ENCODE assay signal across 8 cellular contexts in genomic region chr7:102412548-102412947, GRCh38. TPM values are rescaled to one million over a fixed set of nuclear protein-coding genes. Genes with fewer than 3 reads are reported as not detected.
DNase-seq lines count a peak whose midpoint lies in the region; ATAC-seq and TF ChIP-seq lines count a peak whose summit lies in the region.

No MANE protein-coding gene starts in this region.

- ATAC-seq in activated naive CD4-positive, alpha-beta T cell treated with anti-CD3 and anti-CD28 coated beads, Interleukin-2, amount 50 U/mL, for 72 hours = no peak
- ATAC-seq in Panc1 (peak; percentile 76), left lobe of liver (peak; percentile 87), HG02642 (IDR thresholded peaks at IDR 0.05; ENCODE audit: poor library complexity, unreplicated experiment) (no peak), GM21360 (IDR thresholded peaks at IDR 0.05; ENCODE audit: unreplicated experiment) (no peak)

- peaks cover 25 to 79% of the 10 kb centered on the region in 2 donors for H3K36me3 Mint-ChIP-seq in activated naive CD4-positive, alpha-beta T cell treated with anti-CD3 and anti-CD28 coated beads, Interleukin-2, amount 50 U/mL, for 72 hours
- peaks cover 94% of the 10 kb centered on the region for H3K36me3 Mint-ChIP-seq in brain

- BruUV-seq in Panc1 (replicated peaks; lab: Mats Ljungman, UMichigan) = no TSS peak

- no peaks in the 10 kb centered on the region for H3K27me3 ChIP-seq in Panc1 (ENCODE audit: control insufficient read depth, insufficient read depth, low read length)

- H3K27me3 Mint-ChIP-seq in brain = no peaks in the 10 kb centered on the region

- intact Hi-C loops in Panc1 (cut with micrococcal nuclease; ENCODE audit: unreplicated experiment) = no loop called here

- H3K4me1 Mint-ChIP-seq in brain = no peaks in the 10 kb centered on the region

- H3K27ac ChIP-seq in Panc1 (ENCODE audit: low read length) = no peak overlapping the region

- no peaks in the 10 kb centered on the region for H3K4me1 ChIP-seq in Panc1 (ENCODE audit: control insufficient read depth, insufficient read depth, low read length)

- no peaks in the 10 kb centered on the region for H3K9me3 Mint-ChIP-seq in activated naive CD4-positive, alpha-beta T cell treated with anti-CD3 and anti-CD28 coated beads, Interleukin-2, amount 50 U/mL, for 72 hours
- peaks cover 6 to 19% (median 17%) of the 10 kb centered on the region in 5 experiments for H3K9me3 Mint-ChIP-seq in brain

- H3K36me3 ChIP-seq in Panc1 (ENCODE audit: control insufficient read depth, insufficient read depth, low read length) = peaks cover 4% of the 10 kb centered on the region; the same call in 1 of the 2 replicates

- no peak overlapping the region for H3K4me3 ChIP-seq in Panc1 (ENCODE audit: low read depth in 2 of 2, low read length in 2 of 2)

- no peak; the same call in 1 of the 2 replicates for TF ChIP-seq CTCF in Panc1 (IDR thresholded peaks at IDR 0.05)
- peak; percentile 30 to 45 for TF ChIP-seq CTCF in brain (conservative IDR thresholded peaks at IDR 0.05)

- no peak overlapping the region for H3K27ac Mint-ChIP-seq in activated naive CD4-positive, alpha-beta T cell treated with anti-CD3 and anti-CD28 coated beads, Interleukin-2, amount 50 U/mL, for 72 hours
- peak overlapping the region in 4 of 5 experiments; percentile 50 to 79 (median 78) for H3K27ac Mint-ChIP-seq in brain

- in situ Hi-C loops in Panc1 (cut with HindIII; ENCODE audit: low pct_unique_long_range_greater_than_20kb, low sequenced_read_pairs) = loop anchor here (10.0 kb wide), 1 partner anchor 128 kb away; the partner anchor contains the start of gene SH2B2

- H3K9me3 ChIP-seq in Panc1 (ENCODE audit: control insufficient read depth, insufficient read depth, low read depth, low read length) = no peaks in the 10 kb centered on the region

- CTCF ChIA-PET in Panc1 (lab: Charles Lee) = interaction anchor here (0.6 to 0.9 kb wide), 3 partner anchors 9 to 1276 kb away, joined by 4 to 9 read pairs (median 5); no protein-coding TSS in a partner anchor

- POLR2A ChIA-PET in Panc1 (lab: Charles Lee) = no interaction called here

- DNase-seq in activated naive CD4-positive, alpha-beta T cell treated with Interleukin-2 at 50 U/mL for 16 hours = peak; percentile 40
- no peak for DNase-seq in activated naive CD4-positive, alpha-beta T cell treated with anti-CD3 and anti-CD28 coated beads, Interleukin-2, amount 50 U/mL, for 72 hours (ENCODE audit: low spot score in 2 of 2)
- DNase-seq in Panc1 (ENCODE audit: low read depth, low spot score) (no peak), left lobe of liver (ENCODE audit: low spot score) (no peak), amniotic stem cell (lab: John Stamatoyannopoulos, UW) (no peak)

- no peak overlapping the region for H3K4me3 Mint-ChIP-seq in brain

RNA-seq across cellular contexts. Expression of gene PRKRIP1, which starts 16.4 kb away (rescaled TPM):
- total RNA-seq in activated naive CD4-positive, alpha-beta T cell treated with anti-CD3 and anti-CD28 coated beads, Interleukin-2, amount 50 U/mL, for 72 hours = 10 to 100 TPM; 22.9 to 42.3 TPM
- 24.9 TPM for total RNA-seq in Panc1 (2021; ENCODE audit: unreplicated experiment)
- 26.7 TPM for polyA plus RNA-seq in Panc1 (2012; ENCODE audit: insufficient read length)
- polyA plus RNA-seq in brain (ENCODE audit: insufficient read depth, low read depth, low replicate concordance) = 17.8 TPM
- total RNA-seq in left lobe of liver = 10.8 TPM

RNA-seq across cellular contexts. Expression of gene ORAI2, which starts 20.8 kb away (rescaled TPM):
- 10 to 100 TPM; 25.8 to 26.7 TPM for total RNA-seq in activated naive CD4-positive, alpha-beta T cell treated with anti-CD3 and anti-CD28 coated beads, Interleukin-2, amount 50 U/mL, for 72 hours
- 76.9 TPM for total RNA-seq in Panc1 (2021; ENCODE audit: unreplicated experiment)
- 96.0 TPM for polyA plus RNA-seq in Panc1 (2012; ENCODE audit: insufficient read length)
- 23.7 TPM for polyA plus RNA-seq in brain (ENCODE audit: insufficient read depth, low read depth, low replicate concordance)
- 1.9 TPM for total RNA-seq in left lobe of liver

RNA-seq across cellular contexts. Expression of gene ALKBH4, which starts 52.1 kb away (rescaled TPM):
- 1 to 10 TPM; 8.2 to 9.3 TPM for total RNA-seq in activated naive CD4-positive, alpha-beta T cell treated with anti-CD3 and anti-CD28 coated beads, Interleukin-2, amount 50 U/mL, for 72 hours
- total RNA-seq in Panc1 (2021; ENCODE audit: unreplicated experiment) (19.0 TPM), left lobe of liver (8.3 TPM)
- polyA plus RNA-seq in Panc1 (2012; ENCODE audit: insufficient read length) = 21.7 TPM
- polyA plus RNA-seq in brain (ENCODE audit: insufficient read depth, low read depth, low replicate concordance) = 16.3 TPM

RNA-seq across cellular contexts. Expression of gene LRWD1, which starts 52.2 kb away (rescaled TPM):
- total RNA-seq in activated naive CD4-positive, alpha-beta T cell treated with anti-CD3 and anti-CD28 coated beads, Interleukin-2, amount 50 U/mL, for 72 hours = 10 to 100 TPM; 11.6 to 12.5 TPM
- total RNA-seq in Panc1 (2021; ENCODE audit: unreplicated experiment) = 55.8 TPM
- 96.8 TPM for polyA plus RNA-seq in Panc1 (2012; ENCODE audit: insufficient read length)
- polyA plus RNA-seq in brain (ENCODE audit: insufficient read depth, low read depth, low replicate concordance) = 30.4 TPM
- total RNA-seq in left lobe of liver = 16.4 TPM

RNA-seq across cellular contexts. Expression of gene SPDYE6, which starts 56.3 kb away (rescaled TPM):
- not detected for total RNA-seq in activated naive CD4-positive, alpha-beta T cell treated with anti-CD3 and anti-CD28 coated beads, Interleukin-2, amount 50 U/mL, for 72 hours
- not detected for total RNA-seq in Panc1 (2021; ENCODE audit: unreplicated experiment)
- polyA plus RNA-seq in Panc1 (2012; ENCODE audit: insufficient read length) = 2.7 TPM
- not detected for polyA plus RNA-seq in brain (ENCODE audit: insufficient read depth, low read depth, low replicate concordance)
- total RNA-seq in left lobe of liver = not detected

Comparison
In these comparisons a context has a peak if more than half of its experiments do, and no peak if none do; other contexts are left out.
1. ATAC-seq: peak in Panc1 (single experiment) and left lobe of liver (single experiment); none in activated naive CD4-positive, alpha-beta T cell treated with anti-CD3 and anti-CD28 coated beads, Interleukin-2, amount 50 U/mL, for 72 hours (0 of 2), HG02642 (single experiment) and GM21360 (single experiment).
2. H3K27ac Mint-ChIP-seq: peak in brain (4 of 5); none in activated naive CD4-positive, alpha-beta T cell treated with anti-CD3 and anti-CD28 coated beads, Interleukin-2, amount 50 U/mL, for 72 hours (0 of 2).